ENCODE assay signal across 15 cellular contexts in genomic region chr22:39724390-39724789, GRCh38.
A peak's percentile ranks its signal among the peaks of the same experiment; 100 is the strongest.
DNase-seq lines count a peak whose midpoint lies in the region; ATAC-seq and TF ChIP-seq lines count a peak whose summit lies in the region.
"Had no signal": no experiment of that assay in that cellular context is flagged by ENCODE, and none has a peak within 500 bp of the region (broad histone marks: within the 10 kb centered on the region; RNA-seq: fewer than 3 reads in every experiment).

No MANE protein-coding gene starts in this region.

- no peaks in the 10 kb centered on the region for H3K36me3 Mint-ChIP-seq in natural killer cell
- no peaks in the 10 kb centered on the region for H3K36me3 Mint-ChIP-seq in natural killer cell treated with Interleukin-12 subunit alpha and Interleukin-12 subunit beta and Interleukin-15 and Interleukin-18, amount 100 ng/mL, for 72 hours
- no peaks in the 10 kb centered on the region for H3K36me3 Mint-ChIP-seq in Calu3 (ENCODE audit: insufficient read depth, unreplicated experiment)

- H3K4me3 Mint-ChIP-seq in natural killer cell (no peak overlapping the region), Calu3 (ENCODE audit: low read depth, unreplicated experiment) (no peak overlapping the region)
- no peak overlapping the region for H3K4me3 Mint-ChIP-seq in natural killer cell treated with Interleukin-12 subunit alpha and Interleukin-12 subunit beta and Interleukin-15 and Interleukin-18, amount 100 ng/mL, for 72 hours

- H3K27me3 Mint-ChIP-seq in natural killer cell (ENCODE audit: low read depth in 2 of 2) (peaks cover 14 to 16% of the 10 kb centered on the region in 2 donors), Calu3 (ENCODE audit: unreplicated experiment) (peaks cover 93% of the 10 kb centered on the region)
- H3K27me3 Mint-ChIP-seq in natural killer cell treated with Interleukin-12 subunit alpha and Interleukin-12 subunit beta and Interleukin-15 and Interleukin-18, amount 100 ng/mL, for 72 hours = peaks cover 0 to 9% of the 10 kb centered on the region in 2 donors

- H3K27ac Mint-ChIP-seq in natural killer cell (no peak overlapping the region), Calu3 (ENCODE audit: unreplicated experiment) (no peak overlapping the region)
- H3K27ac Mint-ChIP-seq in natural killer cell treated with Interleukin-12 subunit alpha and Interleukin-12 subunit beta and Interleukin-15 and Interleukin-18, amount 100 ng/mL, for 72 hours = no peak overlapping the region

- no peak for ATAC-seq in natural killer cell
- ATAC-seq in natural killer cell treated with Interleukin-12 subunit alpha and Interleukin-12 subunit beta and Interleukin-15 and Interleukin-18, amount 100 ng/mL, for 72 hours = no peak
- ATAC-seq in psoas muscle = no peak

- H3K4me1 ChIP-seq in psoas muscle (no peaks in the 10 kb centered on the region), stomach (no peaks in the 10 kb centered on the region)
- H3K4me1 ChIP-seq: left lung, prostate gland had no signal

- TF ChIP-seq POLR2A in erythroblast (IDR thresholded peaks at IDR 0.05; ENCODE audit: low read length) = no peak
- no peak for TF ChIP-seq POLR2A in stomach (IDR thresholded peaks at IDR 0.05)

- H3K9me3 ChIP-seq in psoas muscle (no peaks in the 10 kb centered on the region), stomach (no peaks in the 10 kb centered on the region)
- H3K9me3 ChIP-seq: left lung, Peyer's patch, prostate gland had no signal

- peak; percentile 1 for DNase-seq in natural killer cell
- no peak for DNase-seq in natural killer cell treated with Interleukin-12 subunit alpha and Interleukin-12 subunit beta and Interleukin-15 and Interleukin-18, amount 100 ng/mL, for 72 hours (ENCODE audit: low spot score)
- peak; percentile 52 for DNase-seq in NCI-H226
- DNase-seq in erythroblast (lab: John Stamatoyannopoulos, UW) = peak; percentile 60 to 78
- DNase-seq in psoas muscle = no peak
- DNase-seq in Calu3 = no peak
- DNase-seq in stomach = no peak
- DNase-seq in 8988T = no peak
- DNase-seq: activated naive CD4-positive, alpha-beta T cell treated with Interleukin-2 at 50 U/mL for 16 hours; COR-L47; left lung; NCI-H187; NCI-H526 had no signal

- no peak for TF ChIP-seq EP300 in stomach (IDR thresholded peaks at IDR 0.05)

- intact Hi-C loops in natural killer cell (cut with micrococcal nuclease) = no loop called here
- intact Hi-C loops in psoas muscle (cut with DNase I) = no loop called here
- intact Hi-C loops in Calu3 (cut with micrococcal nuclease; ENCODE audit: unreplicated experiment) = no loop called here
- intact Hi-C loops in stomach (cut with DNase I; ENCODE audit: low total_unique reads) = no loop called here

- no peak overlapping the region for H3K27ac ChIP-seq in psoas muscle
- no peak overlapping the region for H3K27ac ChIP-seq in stomach
- H3K27ac ChIP-seq: left lung, Peyer's patch, prostate gland had no signal

- H3K9me3 Mint-ChIP-seq in natural killer cell (no peaks in the 10 kb centered on the region), Calu3 (ENCODE audit: low read depth, unreplicated experiment) (no peaks in the 10 kb centered on the region)
- H3K9me3 Mint-ChIP-seq in natural killer cell treated with Interleukin-12 subunit alpha and Interleukin-12 subunit beta and Interleukin-15 and Interleukin-18, amount 100 ng/mL, for 72 hours = no peaks in the 10 kb centered on the region

- 76 to 91% (median 76%) methylated on average over 4 of the region's 4 CpGs for WGBS in psoas muscle, 3 donors
- WGBS in stomach, 5 donors = 82 to 90% (median 85%) methylated on average over 4 of the region's 4 CpGs

- H3K4me1 Mint-ChIP-seq in natural killer cell (peaks cover 8 to 9% of the 10 kb centered on the region in 2 donors), Calu3 (ENCODE audit: low read depth, unreplicated experiment) (no peaks in the 10 kb centered on the region)
- peaks cover 8 to 9% of the 10 kb centered on the region in 2 donors for H3K4me1 Mint-ChIP-seq in natural killer cell treated with Interleukin-12 subunit alpha and Interleukin-12 subunit beta and Interleukin-15 and Interleukin-18, amount 100 ng/mL, for 72 hours (ENCODE audit: low read depth in 2 of 2)

- BruUV-seq in Calu3 (replicated peaks; lab: Mats Ljungman, UMichigan) = no TSS peak

- CTCF ChIA-PET in Calu3 (lab: Charles Lee) = interaction anchor here (0.5 kb wide), 1 partner anchor 322 kb away, joined by 3 read pairs; no protein-coding TSS in a partner anchor

- H3K27me3 ChIP-seq in psoas muscle (ENCODE audit: insufficient read depth in 3 of 3, low read length in 2 of 3) (peaks cover 0 to 26% (median 0%) of the 10 kb centered on the region in 3 donors), stomach (peaks cover 4 to 55% (median 4%) of the 10 kb centered on the region in 3 donors)
- H3K27me3 ChIP-seq: Peyer's patch had no signal

- no peak overlapping the region for H3K4me3 ChIP-seq in psoas muscle
- H3K4me3 ChIP-seq in stomach = no peak overlapping the region
- H3K4me3 ChIP-seq: left lung, Peyer's patch, prostate gland had no signal

- no peaks in the 10 kb centered on the region for H3K36me3 ChIP-seq in psoas muscle (ENCODE audit: insufficient read depth in 1 of 2, low read depth in 1 of 2)
- H3K36me3 ChIP-seq in stomach = no peaks in the 10 kb centered on the region
- H3K36me3 ChIP-seq: left lung, Peyer's patch, prostate gland had no signal

- TF ChIP-seq CTCF in natural killer cell (IDR thresholded peaks at IDR 0.05) (no peak), psoas muscle (IDR thresholded peaks at IDR 0.05) (no peak), Calu3 (IDR thresholded peaks at IDR 0.05; ENCODE audit: unreplicated experiment) (no peak), stomach (IDR thresholded peaks at IDR 0.05) (no peak)

Comparison
In these comparisons a context has a peak if more than half of its experiments do, and no peak if none do; other contexts are left out.
1. DNase-seq: peak in natural killer cell (single experiment), NCI-H226 (single experiment) and erythroblast (2 of 2); none in natural killer cell treated with Interleukin-12 subunit alpha and Interleukin-12 subunit beta and Interleukin-15 and Interleukin-18, amount 100 ng/mL, for 72 hours (single experiment), psoas muscle (0 of 2), Calu3 (single experiment), stomach (single experiment) and 8988T (single experiment).